Comparison of ENCODE assay signal across 15 cellular contexts in genomic region chr21:42568834-42569731, GRCh38.
DNase-seq lines count a peak whose midpoint lies in the region; ATAC-seq and TF ChIP-seq lines count a peak whose summit lies in the region.
"Had no signal": no experiment of that assay in that cellular context is flagged by ENCODE, and none has a peak within 500 bp of the region (broad histone marks: within the 10 kb centered on the region; RNA-seq: fewer than 3 reads in every experiment).

No MANE protein-coding gene starts in this region.

- H3K36me3 ChIP-seq in tibial artery, result peaks cover 22 to 89% (median 47%) of the 10 kb centered on the region in 3 donors

- H3K27ac ChIP-seq in coronary artery (no peak overlapping the region), tibial artery (no peak overlapping the region)
- H3K27ac ChIP-seq: KMS-11 had no signal

- no peaks in the 10 kb centered on the region for H3K4me1 ChIP-seq in tibial artery

- ATAC-seq in GM21423 (IDR thresholded peaks at IDR 0.05; ENCODE audit: unreplicated experiment), result no peak
- ATAC-seq: esophagus mucosa; naive thymus-derived CD4-positive, alpha-beta T cell; stimulated activated effector memory CD8-positive, alpha-beta T cell treated with anti-CD3 and anti-CD28 coated beads, Interleukin-12 subunit alpha, Interleukin-12 subunit beta, amount 100 ng/mL, for 72 hours had no signal

- peak; percentile 56 for DNase-seq in activated effector memory CD4-positive, alpha-beta T cell treated with anti-CD3 and anti-CD28 coated beads, Interleukin-2, amount 50 U/mL, for 16 hours
- no peak for DNase-seq in activated effector memory CD4-positive, alpha-beta T cell treated with Interleukin-2 at 50 U/mL for 16 hours
- peak; percentile 22 for DNase-seq in NCI-H2107 treated with DMSO at 0.1 percent for 48 hours (lab: John Stamatoyannopoulos, UW; ENCODE audit: unreplicated experiment)
- peak; percentile 67 for DNase-seq in coronary artery (ENCODE audit: low spot score)
- peak; percentile 16 to 56 for DNase-seq in tibial artery
- no peak for DNase-seq in Ammon's horn (ENCODE audit: low spot score)
- no peak for DNase-seq in D341Med (ENCODE audit: low spot score)
- DNase-seq: retina; stimulated activated CD4-positive, alpha-beta T cell treated with anti-CD3 and anti-CD28 coated beads, Interleukin-4, amount 100 ng/mL, for 24 hours; T1000 had no signal

- H3K4me3 ChIP-seq in coronary artery, result no peak overlapping the region
- no peak overlapping the region for H3K4me3 ChIP-seq in tibial artery

- H3K27me3 ChIP-seq in tibial artery, result no peaks in the 10 kb centered on the region

- intact Hi-C loops in tibial artery (cut with DNase I; ENCODE audit: low total_unique reads), result no loop called here

- TF ChIP-seq CTCF in coronary artery (IDR thresholded peaks at IDR 0.05) (no peak), tibial artery (IDR thresholded peaks at IDR 0.05) (no peak)

- H3K9me3 ChIP-seq in tibial artery, result no peaks in the 10 kb centered on the region

Comparison
In these comparisons a context has a peak if more than half of its experiments do, and no peak if none do; other contexts are left out.
1. DNase-seq: peak in activated effector memory CD4-positive, alpha-beta T cell treated with anti-CD3 and anti-CD28 coated beads, Interleukin-2, amount 50 U/mL, for 16 hours (single experiment), NCI-H2107 treated with DMSO at 0.1 percent for 48 hours (single experiment), coronary artery (single experiment) and tibial artery (2 of 2); none in activated effector memory CD4-positive, alpha-beta T cell treated with Interleukin-2 at 50 U/mL for 16 hours (single experiment), Ammon's horn (single experiment) and D341Med (single experiment).